13 cellular contexts compared by ENCODE assay signal in the genomic region with DNA sequence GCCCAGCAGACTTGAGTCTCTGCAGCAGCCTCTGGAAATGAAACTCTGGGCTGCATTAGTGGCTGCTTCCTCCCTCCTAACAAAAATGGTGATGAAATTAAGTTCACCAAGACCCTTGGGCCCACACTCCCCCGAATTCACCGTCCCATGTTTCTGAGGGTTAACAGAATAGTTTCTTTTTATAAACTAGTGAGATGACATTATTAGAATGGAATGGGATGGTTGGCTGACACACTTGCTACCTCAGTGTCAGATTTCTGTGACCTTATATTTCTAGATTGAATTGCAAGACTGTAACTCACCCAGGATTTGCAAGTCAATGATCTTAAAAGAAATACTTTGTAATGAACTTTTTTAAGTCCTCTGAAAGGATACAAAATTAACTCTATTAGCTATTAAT.
DNase-seq lines count a peak whose midpoint lies in the region; ATAC-seq and TF ChIP-seq lines count a peak whose summit lies in the region.
"Had no signal": no experiment of that assay in that cellular context is flagged by ENCODE, and none has a peak within 500 bp of the region (broad histone marks: within the 10 kb centered on the region; RNA-seq: fewer than 3 reads in every experiment).

No MANE protein-coding gene starts in this region.

- H3K4me3 Mint-ChIP-seq in activated CD4-positive, alpha-beta T cell treated with anti-CD3 and anti-CD28 coated beads for 36 hours, result no peak overlapping the region
- H3K4me3 Mint-ChIP-seq: activated T-helper 1 cell treated with anti-CD3 and anti-CD28 coated beads, Interleukin-12 subunit alpha, Interleukin-12 subunit beta, Interleukin-2, Interleukin-4 antibody, amounts not matched to agents 30 ng/mL and 10 ng/mL and 1 ng/mL, durations not matched to agents 14 hours and 24 hours and 36 hours had no signal

- H3K4me3 ChIP-seq in IMR-90 (ENCODE audit: insufficient read depth, low read depth, low read length) (no peak overlapping the region), cardiac fibroblast (replicated peaks in 1 of 2; ENCODE audit: low read depth in 2 of 2, low read length in 2 of 2) (no peak overlapping the region)
- H3K4me3 ChIP-seq: A549 had no signal

- POLR2A ChIA-PET in IMR-90 (lab: Charles Lee; ENCODE audit: unreplicated experiment), result interaction anchor here (1.1 kb wide), 1 partner anchor 9 kb away, joined by 7 read pairs; no protein-coding TSS in a partner anchor
- POLR2A ChIA-PET in activated CD4-positive, alpha-beta T cell treated with anti-CD3 and anti-CD28 coated beads for 36 hours (lab: Charles Lee), result no interaction called here

- no peaks in the 10 kb centered on the region for H4K20me1 ChIP-seq in IMR-90 (ENCODE audit: insufficient read depth, low read length)

- H3K36me3 ChIP-seq in IMR-90 (ENCODE audit: control insufficient read depth, insufficient read depth, low read length), result no peaks in the 10 kb centered on the region

- 0 out of 2 replicates have a peak overlapping the region, but pooled peaks have one; percentile 36 for H3K56ac ChIP-seq in IMR-90 (ENCODE audit: extremely low read depth, insufficient read depth, low read length)

- CTCF ChIA-PET in IMR-90 (lab: Yijun Ruan, JAX), result no interaction called here
- CTCF ChIA-PET in activated CD4-positive, alpha-beta T cell treated with anti-CD3 and anti-CD28 coated beads for 36 hours (lab: Charles Lee), result interaction anchor here (0.6 kb wide), 1 partner anchor 101 kb away, joined by 3 read pairs; no protein-coding TSS in a partner anchor

- TF ChIP-seq POLR2A in IMR-90 (IDR thresholded peaks at IDR 0.05; ENCODE audit: low read depth, low read length), result no peak

- H4K8ac ChIP-seq in IMR-90 (ENCODE audit: low read depth in 2 of 2, low read length in 2 of 2), result peak overlapping the region; percentile 5 to 79; a peak in 2 of 4 replicates

- no peak overlapping the region for H2AK9ac ChIP-seq in IMR-90 (replicated peaks; ENCODE audit: low read depth, low read length, poor library complexity)

- H3K4me1 Mint-ChIP-seq in activated CD4-positive, alpha-beta T cell treated with anti-CD3 and anti-CD28 coated beads for 36 hours, result peaks cover 11% of the 10 kb centered on the region

- H2BK15ac ChIP-seq in IMR-90 (ENCODE audit: low read depth, low read length), result peak overlapping the region; percentile 23; the same call in 1 of the 3 replicates

- DNase-seq in A172 (ENCODE audit: low spot score) (peak; percentile 29), IMR-90 (peak; percentile 91), cardiac fibroblast (ENCODE audit: low read depth in 2 of 2) (peak; percentile 41 to 82), kidney tubule cell (ENCODE audit: low spot score) (peak; percentile 94), amygdala (lab: John Stamatoyannopoulos, UW) (no peak)
- no peak for DNase-seq in stimulated activated naive CD4-positive, alpha-beta T cell (lab: John Stamatoyannopoulos, UW)
- no peak for DNase-seq in activated CD4-positive, alpha-beta T cell treated with anti-CD3 and anti-CD28 coated beads for 36 hours
- DNase-seq: effector CD8-positive, alpha-beta T cell; kidney; MV-4-11 had no signal

- no peaks in the 10 kb centered on the region for H3K9me3 ChIP-seq in IMR-90 (ENCODE audit: control insufficient read depth, insufficient read depth, low read length)
- H3K9me3 ChIP-seq: A549 had no signal

- peak overlapping the region; percentile 91 for H4K91ac ChIP-seq in IMR-90 (ENCODE audit: insufficient read depth, low read depth, low read length)

- no peaks in the 10 kb centered on the region for H3K27me3 ChIP-seq in IMR-90 (ENCODE audit: control insufficient read depth, insufficient read depth, low read length)

- TF ChIP-seq CTCF in IMR-90 (conservative IDR thresholded peaks at IDR 0.05; ENCODE audit: low read depth, low read length) (no peak), cardiac fibroblast (IDR thresholded peaks at IDR 0.05; ENCODE audit: low read depth, low read length) (no peak)

- H3K14ac ChIP-seq in IMR-90 (replicated peaks; ENCODE audit: low read depth, low read length), result no peak overlapping the region

- H3K23ac ChIP-seq in IMR-90 (ENCODE audit: low read depth, low read length), result no peak overlapping the region

- no TSS peak for BruUV-seq in IMR-90 (replicated peaks; lab: Mats Ljungman, UMichigan)

- H3K36me3 Mint-ChIP-seq in activated CD4-positive, alpha-beta T cell treated with anti-CD3 and anti-CD28 coated beads for 36 hours (ENCODE audit: low read depth), result no peaks in the 10 kb centered on the region

- peak overlapping the region; percentile 44 for H3K4me2 ChIP-seq in IMR-90 (ENCODE audit: low read depth, low read length)
- H3K4me2 ChIP-seq: A549 had no signal

- peak overlapping the region; percentile 88 for H2BK5ac ChIP-seq in IMR-90 (ENCODE audit: low read depth, low read length, poor library complexity, severe bottlenecking)

- intact Hi-C loops in IMR-90 (cut with micrococcal nuclease), result loop anchor here (5.0 kb wide), 1 partner anchor 45 kb away; no protein-coding TSS in a partner anchor
- intact Hi-C loops in activated CD4-positive, alpha-beta T cell treated with anti-CD3 and anti-CD28 coated beads for 36 hours (cut with DNase I, micrococcal nuclease), result no loop called here

- ATAC-seq in IMR-90 (ENCODE audit: low read depth) (peak; percentile 76), GM18868 (IDR thresholded peaks at IDR 0.05; ENCODE audit: unreplicated experiment) (no peak)
- ATAC-seq in activated CD4-positive, alpha-beta T cell treated with anti-CD3 and anti-CD28 coated beads for 36 hours, result no peak
- ATAC-seq: A549 had no signal

- no peaks in the 10 kb centered on the region for H3K27me3 Mint-ChIP-seq in activated CD4-positive, alpha-beta T cell treated with anti-CD3 and anti-CD28 coated beads for 36 hours

- peaks cover 0 to 17% of the 10 kb centered on the region in 2 experiments; a peak in 1 of 4 replicates for H3K79me1 ChIP-seq in IMR-90 (ENCODE audit: low read depth in 1 of 2, low read length in 2 of 2)

- H3K18ac ChIP-seq in IMR-90 (ENCODE audit: low read depth, low read length), result peak overlapping the region; percentile 14; the same call in 1 of the 2 replicates

- peak overlapping the region; percentile 54 for H3K27ac ChIP-seq in IMR-90 (ENCODE audit: insufficient read depth, low read length)
- H3K27ac ChIP-seq: A549 had no signal

- no peak for TF ChIP-seq RAD21 in IMR-90 (IDR thresholded peaks at IDR 0.05; ENCODE audit: low read length)

- H2BK20ac ChIP-seq in IMR-90 (ENCODE audit: low read depth, low read length), result peak overlapping the region; percentile 65

- H3K4ac ChIP-seq in IMR-90 (ENCODE audit: low read depth, low read length), result peak overlapping the region; percentile 75; the same call in 1 of the 2 replicates

- no peaks in the 10 kb centered on the region for H3K9me3 Mint-ChIP-seq in activated CD4-positive, alpha-beta T cell treated with anti-CD3 and anti-CD28 coated beads for 36 hours (ENCODE audit: low read depth)
- H3K9me3 Mint-ChIP-seq: activated T-helper 1 cell treated with anti-CD3 and anti-CD28 coated beads, Interleukin-12 subunit alpha, Interleukin-12 subunit beta, Interleukin-2, Interleukin-4 antibody, amounts not matched to agents 30 ng/mL and 10 ng/mL and 1 ng/mL, durations not matched to agents 14 hours and 24 hours and 36 hours had no signal

- in situ Hi-C loops in IMR-90 (cut with MboI; ENCODE audit: low sequenced_read_pairs), result no loop called here

- peaks cover 12% of the 10 kb centered on the region for H3K9me1 ChIP-seq in IMR-90 (ENCODE audit: insufficient read depth, low read length)

- dilution Hi-C loops in IMR-90 (cut with HindIII; ENCODE audit: low sequenced_read_pairs, unreplicated experiment), result no loop called here

- H4K5ac ChIP-seq in IMR-90 (ENCODE audit: low read depth, low read length), result peak overlapping the region; percentile 9; the same call in 1 of the 2 replicates

- H2AK5ac ChIP-seq in IMR-90 (ENCODE audit: low read depth, low read length), result no peak overlapping the region

- peak overlapping the region; percentile 90 for H2BK120ac ChIP-seq in IMR-90 (ENCODE audit: low read depth, low read length)

- no CpG with 5 or more reads among the region's 2 CpGs for WGBS in IMR-90 (ENCODE audit: extremely low coverage in 2 of 2, insufficient read length in 1 of 2), 2 experiments

- H3K27ac Mint-ChIP-seq in activated CD4-positive, alpha-beta T cell treated with anti-CD3 and anti-CD28 coated beads for 36 hours, result no peak overlapping the region
- H3K27ac Mint-ChIP-seq: activated T-helper 1 cell treated with anti-CD3 and anti-CD28 coated beads, Interleukin-12 subunit alpha, Interleukin-12 subunit beta, Interleukin-2, Interleukin-4 antibody, amounts not matched to agents 30 ng/mL and 10 ng/mL and 1 ng/mL, durations not matched to agents 14 hours and 24 hours and 36 hours had no signal

- H3K4me1 ChIP-seq in IMR-90 (ENCODE audit: control insufficient read depth, insufficient read depth, low read length), result peaks cover 17% of the 10 kb centered on the region

- no peak overlapping the region for H3K9ac ChIP-seq in IMR-90 (ENCODE audit: low read depth, low read length)

- H2AFZ ChIP-seq in IMR-90 (replicated peaks; ENCODE audit: low read length, poor library complexity), result peak overlapping the region; percentile 55

TF ChIP-seq in IMR-90, 13 proteins besides CTCF, POLR2A, EP300 and RAD21:
- TF ChIP-seq MXI1 (IDR thresholded peaks at IDR 0.05; ENCODE audit: borderline replicate concordance, low read depth, low read length), result no peak

Comparison
In these comparisons a context has a peak if more than half of its experiments do, and no peak if none do; other contexts are left out.
1. DNase-seq: peak in A172 (single experiment), IMR-90 (single experiment), cardiac fibroblast (2 of 2) and kidney tubule cell (single experiment); none in amygdala (0 of 56), stimulated activated naive CD4-positive, alpha-beta T cell (0 of 6) and activated CD4-positive, alpha-beta T cell treated with anti-CD3 and anti-CD28 coated beads for 36 hours (single experiment).